1 cellular context compared by ENCODE assay signal in the genomic region with DNA sequence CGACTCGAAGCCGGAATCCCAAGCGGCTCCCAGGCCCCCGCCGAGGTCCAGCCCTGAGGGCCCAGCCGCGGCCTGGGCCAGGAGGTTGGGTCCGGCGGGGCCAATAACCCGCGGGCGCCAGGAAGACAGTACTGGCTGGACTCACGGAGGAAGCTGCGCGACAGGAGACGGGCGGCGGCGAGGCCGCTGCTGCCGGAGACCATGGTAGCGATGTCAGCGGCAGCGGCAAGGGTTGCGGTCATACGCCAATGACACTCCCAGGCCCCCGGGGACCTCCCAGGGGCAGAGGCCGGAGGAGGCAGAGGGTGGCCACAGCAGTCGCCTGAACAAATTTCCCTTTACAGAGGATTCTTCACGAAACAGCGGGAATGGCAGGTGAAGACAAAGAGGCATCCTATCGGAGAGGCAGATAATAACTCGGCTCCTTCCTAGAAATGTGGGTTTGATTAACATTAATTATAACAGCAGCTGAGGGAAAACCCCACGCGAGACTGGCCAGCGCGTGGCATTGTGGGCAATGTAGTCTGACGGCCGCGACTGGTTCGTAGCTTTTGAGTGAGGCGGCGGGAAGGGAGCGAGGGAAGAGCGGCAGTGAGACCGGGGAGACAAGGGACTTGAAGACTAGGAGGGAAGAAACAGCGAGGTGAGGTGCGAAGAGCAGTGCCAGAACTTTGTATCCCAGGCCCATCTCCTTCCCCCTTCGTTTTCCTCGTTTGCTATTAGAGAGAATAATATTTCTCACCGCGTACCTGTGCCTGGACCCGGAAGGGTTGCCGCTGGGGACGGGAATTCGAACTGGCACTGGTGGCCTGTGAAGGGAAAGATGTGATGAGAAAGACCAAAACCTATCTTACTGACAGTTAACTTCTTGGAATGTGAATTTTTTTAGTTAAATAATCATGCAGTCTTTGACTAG.
TF ChIP-seq lines count a peak whose summit lies in the region.

Gene SUCLG1, minus strand, starts transcription at position 253 of the 916 bp plus-strand sequence. Its CDS starts 11 bp downstream, at position 242.

TF ChIP-seq in K562, 482 proteins besides CTCF, POLR2A, EP300 and RAD21 (continued from another document and continues in another):
- TF ChIP-seq, protein P1, sequence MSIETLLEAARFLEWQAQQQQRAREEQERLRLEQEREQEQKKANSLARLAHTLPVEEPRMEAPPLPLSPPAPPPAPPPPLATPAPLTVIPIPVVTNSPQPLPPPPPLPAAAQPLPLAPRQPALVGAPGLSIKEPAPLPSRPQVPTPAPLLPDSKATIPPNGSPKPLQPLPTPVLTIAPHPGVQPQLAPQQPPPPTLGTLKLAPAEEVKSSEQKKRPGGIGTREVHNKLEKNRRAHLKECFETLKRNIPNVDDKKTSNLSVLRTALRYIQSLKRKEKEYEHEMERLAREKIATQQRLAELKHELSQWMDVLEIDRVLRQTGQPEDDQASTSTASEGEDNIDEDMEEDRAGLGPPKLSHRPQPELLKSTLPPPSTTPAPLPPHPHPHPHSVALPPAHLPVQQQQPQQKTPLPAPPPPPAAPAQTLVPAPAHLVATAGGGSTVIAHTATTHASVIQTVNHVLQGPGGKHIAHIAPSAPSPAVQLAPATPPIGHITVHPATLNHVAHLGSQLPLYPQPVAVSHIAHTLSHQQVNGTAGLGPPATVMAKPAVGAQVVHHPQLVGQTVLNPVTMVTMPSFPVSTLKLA (conservative IDR thresholded peaks at IDR 0.05): peak; percentile 88 to 93
- peak; percentile 87 for TF ChIP-seq ZNF143 (CRISPR knock-in tag; IDR thresholded peaks at IDR 0.05)
- TF ChIP-seq NR1H2 (CRISPR knock-in tag; IDR thresholded peaks at IDR 0.05): 0 out of 2 replicates have a peak, but pooled peaks have one; percentile 47
- TF ChIP-seq, protein P2, sequence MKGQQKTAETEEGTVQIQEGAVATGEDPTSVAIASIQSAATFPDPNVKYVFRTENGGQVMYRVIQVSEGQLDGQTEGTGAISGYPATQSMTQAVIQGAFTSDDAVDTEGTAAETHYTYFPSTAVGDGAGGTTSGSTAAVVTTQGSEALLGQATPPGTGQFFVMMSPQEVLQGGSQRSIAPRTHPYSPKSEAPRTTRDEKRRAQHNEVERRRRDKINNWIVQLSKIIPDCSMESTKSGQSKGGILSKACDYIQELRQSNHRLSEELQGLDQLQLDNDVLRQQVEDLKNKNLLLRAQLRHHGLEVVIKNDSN (CRISPR knock-in tag; IDR thresholded peaks at IDR 0.05): no peak
- TF ChIP-seq RFX1 (IDR thresholded peaks at IDR 0.05): no peak
- no peak for TF ChIP-seq NCOA1 (IDR thresholded peaks at IDR 0.05; ENCODE audit: low read depth)
- TF ChIP-seq ARID3A (IDR thresholded peaks at IDR 0.05; ENCODE audit: borderline replicate concordance, low read depth, low read length): 0 out of 2 replicates have a peak, but pooled peaks have one; percentile 34
- peak; percentile 23; the same call in 1 of the 2 replicates for TF ChIP-seq ZNF583 (CRISPR knock-in tag; IDR thresholded peaks at IDR 0.05)
- TF ChIP-seq RBBP5 (IDR thresholded peaks at IDR 0.05; ENCODE audit: borderline replicate concordance, insufficient read depth, low read length, poor library complexity, severe bottlenecking): peak; percentile 96
- peak; percentile 70; the same call in 1 of the 2 replicates for TF ChIP-seq ZBTB7A (IDR thresholded peaks at IDR 0.05; ENCODE audit: borderline replicate concordance, control insufficient read depth, low read depth, low read length)
- TF ChIP-seq TBP (optimal IDR thresholded peaks at IDR 0.05; ENCODE audit: low read depth, low read length): peak; percentile 69
- peak; percentile 85 for TF ChIP-seq MGA (IDR thresholded peaks at IDR 0.05)
- no peak for TF ChIP-seq ZNF263 (CRISPR knock-in tag; IDR thresholded peaks at IDR 0.05; ENCODE audit: borderline replicate concordance)
- no peak for TF ChIP-seq DNMT1 (IDR thresholded peaks at IDR 0.05)
- 0 out of 2 replicates have a peak, but pooled peaks have one; percentile 18 for TF ChIP-seq MEF2D (tag; conservative IDR thresholded peaks at IDR 0.05; ENCODE audit: low read depth)
- no peak for TF ChIP-seq RBM39 (optimal IDR thresholded peaks at IDR 0.05; ENCODE audit: low read depth, low read length)
- 0 out of 4 replicates have a peak, but pooled peaks of 1 of the 2 experiments have one; percentile 33 for TF ChIP-seq CSDE1 (IDR thresholded peaks at IDR 0.05)
- peak; percentile 64 for TF ChIP-seq CREM (IDR thresholded peaks at IDR 0.05; ENCODE audit: low read depth)
- 0 out of 2 replicates have a peak, but pooled peaks have one; percentile 30 for TF ChIP-seq ZNF584 (CRISPR knock-in tag; IDR thresholded peaks at IDR 0.05; ENCODE audit: low read depth)
- TF ChIP-seq HCFC1 (IDR thresholded peaks at IDR 0.05; ENCODE audit: low read depth, low read length): peak; percentile 91
- TF ChIP-seq NEUROD1 (IDR thresholded peaks at IDR 0.05; ENCODE audit: borderline replicate concordance, low read depth, low read length, partially characterized antibody): peak; percentile 47
- peak; percentile 92 for TF ChIP-seq TFAP4 (CRISPR knock-in tag; IDR thresholded peaks at IDR 0.05; ENCODE audit: borderline replicate concordance)
- no peak for TF ChIP-seq ZNF408 (CRISPR knock-in tag; IDR thresholded peaks at IDR 0.05; ENCODE audit: low read depth)
- TF ChIP-seq ZNF282 (CRISPR knock-in tag; IDR thresholded peaks at IDR 0.05): no peak
- TF ChIP-seq SRSF7 (optimal IDR thresholded peaks at IDR 0.05; ENCODE audit: low read depth, low read length): no peak
- 0 out of 4 replicates have a peak, but pooled peaks of 1 of the 2 experiments have one; percentile 15 for TF ChIP-seq NONO (IDR thresholded peaks at IDR 0.05; ENCODE audit: low read depth in 2 of 2, low read length in 1 of 2)
- TF ChIP-seq ZNF41 (CRISPR knock-in tag; conservative IDR thresholded peaks at IDR 0.05): peak; percentile 82
- TF ChIP-seq, protein P3, sequence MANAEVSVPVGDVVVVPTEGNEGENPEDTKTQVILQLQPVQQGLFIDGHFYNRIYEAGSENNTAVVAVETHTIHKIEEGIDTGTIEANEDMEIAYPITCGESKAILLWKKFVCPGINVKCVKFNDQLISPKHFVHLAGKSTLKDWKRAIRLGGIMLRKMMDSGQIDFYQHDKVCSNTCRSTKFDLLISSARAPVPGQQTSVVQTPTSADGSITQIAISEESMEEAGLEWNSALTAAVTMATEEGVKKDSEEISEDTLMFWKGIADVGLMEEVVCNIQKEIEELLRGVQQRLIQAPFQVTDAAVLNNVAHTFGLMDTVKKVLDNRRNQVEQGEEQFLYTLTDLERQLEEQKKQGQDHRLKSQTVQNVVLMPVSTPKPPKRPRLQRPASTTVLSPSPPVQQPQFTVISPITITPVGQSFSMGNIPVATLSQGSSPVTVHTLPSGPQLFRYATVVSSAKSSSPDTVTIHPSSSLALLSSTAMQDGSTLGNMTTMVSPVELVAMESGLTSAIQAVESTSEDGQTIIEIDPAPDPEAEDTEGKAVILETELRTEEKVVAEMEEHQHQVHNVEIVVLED (CRISPR knock-in tag; IDR thresholded peaks at IDR 0.05): peak; percentile 65; the same call in 1 of the 2 replicates
- TF ChIP-seq ZBTB12 (CRISPR knock-in tag; IDR thresholded peaks at IDR 0.05): peak; percentile 36; the same call in 1 of the 2 replicates
- TF ChIP-seq HDAC2 (IDR thresholded peaks at IDR 0.05): 0 out of 2 replicates have a peak, but pooled peaks have one; percentile 61
- peak; percentile 74; the same call in 1 of the 2 replicates for TF ChIP-seq KAT7 (CRISPR knock-in tag; IDR thresholded peaks at IDR 0.05; ENCODE audit: borderline replicate concordance)
- TF ChIP-seq HNRNPUL1 (IDR thresholded peaks at IDR 0.05; ENCODE audit: low read length): no peak
- TF ChIP-seq CREB1 (IDR thresholded peaks at IDR 0.05): peak; percentile 52
- peak; percentile 64 for TF ChIP-seq CREB1 (CRISPR knock-in tag; IDR thresholded peaks at IDR 0.05)
- TF ChIP-seq RNF2 (IDR thresholded peaks at IDR 0.05): 0 out of 2 replicates have a peak, but pooled peaks have one; percentile 29
- peak in 1 of 2 experiments; percentile 37; a peak in 2 of 4 replicates for TF ChIP-seq HDAC1 (IDR thresholded peaks at IDR 0.05)
